Comparison of ENCODE assay signal across 14 cellular contexts in genomic region chr3:169383770-169384169, GRCh38.
DNase-seq lines count a peak whose midpoint lies in the region; TF ChIP-seq lines count a peak whose summit lies in the region.
"Had no signal": no experiment of that assay in that cellular context is flagged by ENCODE, and none has a peak within 500 bp of the region (broad histone marks: within the 10 kb centered on the region; RNA-seq: fewer than 3 reads in every experiment).

No MANE protein-coding gene starts in this region.

- CTCF ChIA-PET in Calu3 (lab: Charles Lee) = interaction anchor here (1.2 to 2.1 kb wide), 3 partner anchors 34 to 284 kb away, joined by 4 to 8 read pairs (median 4); no protein-coding TSS in a partner anchor

- TF ChIP-seq POLR2A in stomach (IDR thresholded peaks at IDR 0.05) = no peak

- BruUV-seq in Calu3 (replicated peaks; lab: Mats Ljungman, UMichigan) = no TSS peak

- peak overlapping the region in 3 of 5 donors; percentile 2 to 70 (median 52) for H3K27ac ChIP-seq in stomach
- H3K27ac ChIP-seq: A549, C4-2B had no signal

- H3K27me3 Mint-ChIP-seq in Calu3 (ENCODE audit: unreplicated experiment) = no peaks in the 10 kb centered on the region

- peaks cover 65% of the 10 kb centered on the region for H3K4me1 Mint-ChIP-seq in Calu3 (ENCODE audit: low read depth, unreplicated experiment)
- H3K4me1 Mint-ChIP-seq: CD4-positive, alpha-beta memory T cell had no signal

- peak overlapping the region; percentile 26 for H3K4me3 Mint-ChIP-seq in Calu3 (ENCODE audit: low read depth, unreplicated experiment)
- H3K4me3 Mint-ChIP-seq: CD4-positive, alpha-beta memory T cell had no signal

- no peak for TF ChIP-seq EP300 in stomach (IDR thresholded peaks at IDR 0.05)

- peaks cover 10% of the 10 kb centered on the region for H3K36me3 Mint-ChIP-seq in Calu3 (ENCODE audit: insufficient read depth, unreplicated experiment)
- H3K36me3 Mint-ChIP-seq: CD4-positive, alpha-beta memory T cell had no signal

- TF ChIP-seq CTCF in Calu3 (IDR thresholded peaks at IDR 0.05; ENCODE audit: unreplicated experiment) (no peak), fibroblast of pulmonary artery (IDR thresholded peaks at IDR 0.05; ENCODE audit: low read length, missing control alignments) (no peak), stomach (IDR thresholded peaks at IDR 0.05) (no peak)

- H3K4me3 ChIP-seq in fibroblast of pulmonary artery (replicated peaks; ENCODE audit: low read depth, low read length) = no peak overlapping the region
- H3K4me3 ChIP-seq in stomach = no peak overlapping the region
- H3K4me3 ChIP-seq: A549, HAP-1 had no signal

- no peaks in the 10 kb centered on the region for H3K9me3 ChIP-seq in stomach
- H3K9me3 ChIP-seq: A549, BE2C, HAP-1 had no signal

- WGBS in stomach, 5 donors = 51 to 71% (median 67%) methylated on average over 3 of the region's 3 CpGs

- no peaks in the 10 kb centered on the region for H3K27me3 ChIP-seq in stomach
- H3K27me3 ChIP-seq: BE2C had no signal

- H3K36me3 ChIP-seq in stomach = no peaks in the 10 kb centered on the region
- H3K36me3 ChIP-seq: BE2C, HAP-1 had no signal

- peaks cover 10 to 54% (median 26%) of the 10 kb centered on the region in 4 donors for H3K4me1 ChIP-seq in stomach
- H3K4me1 ChIP-seq: A549, BE2C, HAP-1 had no signal

- peak overlapping the region; percentile 57 for H3K27ac Mint-ChIP-seq in Calu3 (ENCODE audit: unreplicated experiment)
- H3K27ac Mint-ChIP-seq: CD4-positive, alpha-beta memory T cell had no signal

- no peaks in the 10 kb centered on the region for H3K9me3 Mint-ChIP-seq in Calu3 (ENCODE audit: low read depth, unreplicated experiment)

- DNase-seq in Calu3 = peak; percentile 46
- DNase-seq in HT-29 (ENCODE audit: low spot score) = peak; percentile 38
- DNase-seq in fibroblast of pulmonary artery (ENCODE audit: low read depth) = peak; percentile 27
- DNase-seq in stomach = no peak
- DNase-seq in COLO668 (lab: John Stamatoyannopoulos, UW; ENCODE audit: unreplicated experiment) = no peak
- DNase-seq in stimulated activated CD4-positive, alpha-beta T cell treated with anti-CD3 and anti-CD28 coated beads, Interleukin-2, amount 100 ng/mL, for 24 hours = no peak
- DNase-seq: BE2C; CD4-positive, alpha-beta memory T cell; COR-L47; DND-41; GDM1 had no signal

- intact Hi-C loops in Calu3 (cut with micrococcal nuclease; ENCODE audit: unreplicated experiment) (loop anchor here (10.0 kb wide), 1 partner anchor 519 kb away; no protein-coding TSS in a partner anchor), stomach (cut with DNase I; ENCODE audit: low total_unique reads) (no loop called here)

Comparison
In these comparisons a context has a peak if more than half of its experiments do, and no peak if none do; other contexts are left out.
1. DNase-seq: peak in Calu3 (single experiment), HT-29 (single experiment) and fibroblast of pulmonary artery (single experiment); none in stomach (single experiment), COLO668 (single experiment) and stimulated activated CD4-positive, alpha-beta T cell treated with anti-CD3 and anti-CD28 coated beads, Interleukin-2, amount 100 ng/mL, for 24 hours (0 of 2).